Comparison of ENCODE assay signal across 32 cellular contexts in the genomic region with DNA sequence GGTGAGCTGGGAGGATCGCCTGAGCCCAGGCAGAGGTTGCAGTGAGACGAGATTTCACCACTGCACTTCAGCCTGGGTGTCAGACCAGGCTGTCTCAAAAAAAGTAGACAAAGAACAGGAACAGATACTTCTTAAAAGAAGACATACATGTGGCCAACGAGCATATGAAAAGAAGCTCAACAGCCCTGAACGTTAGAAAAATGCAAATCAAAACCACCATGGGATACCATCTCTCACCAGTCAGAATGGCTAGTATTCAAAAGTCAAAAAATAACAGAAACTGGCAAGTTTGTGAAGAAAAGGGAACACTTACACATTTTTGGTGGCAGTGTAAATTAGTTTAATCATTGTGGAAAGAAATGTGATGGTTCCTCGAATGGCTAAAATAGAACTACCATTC. TPM values are rescaled to one million over a fixed set of nuclear protein-coding genes. Genes with fewer than 3 reads are reported as not detected.
A peak's percentile ranks its signal among the peaks of the same experiment; 100 is the strongest.
DNase-seq lines count a peak whose midpoint lies in the region; ATAC-seq and TF ChIP-seq lines count a peak whose summit lies in the region.
"Had no signal": no experiment of that assay in that cellular context is flagged by ENCODE, and none has a peak within 500 bp of the region (broad histone marks: within the 10 kb centered on the region; RNA-seq: fewer than 3 reads in every experiment).

No MANE protein-coding gene starts in this region.

- no peaks in the 10 kb centered on the region for H3K4me1 ChIP-seq in vagina
- H3K4me1 ChIP-seq: adrenal gland, right lobe of liver, thyroid gland had no signal

- TF ChIP-seq CTCF in vagina (IDR thresholded peaks at IDR 0.05), result no peak

- ATAC-seq in GM18867 (IDR thresholded peaks at IDR 0.05; ENCODE audit: unreplicated experiment) (peak; percentile 56), GM21447 (IDR thresholded peaks at IDR 0.05; ENCODE audit: unreplicated experiment) (peak; percentile 53), HG03439 (IDR thresholded peaks at IDR 0.05; ENCODE audit: unreplicated experiment) (peak; percentile 40), esophagus mucosa (no peak)
- ATAC-seq: left colon; right lobe of liver; SK-N-SH treated with all-trans-retinoic acid at 6 μM for 48 hours; stimulated activated naive CD8-positive, alpha-beta T cell treated with anti-CD3 and anti-CD28 coated beads, Interleukin-15, amount 100 ng/mL, for 72 hours had no signal

- H3K36me3 ChIP-seq in vagina, result no peaks in the 10 kb centered on the region
- H3K36me3 ChIP-seq: adrenal gland, brain microvascular endothelial cell, right lobe of liver, thyroid gland had no signal

- DNase-seq in anterior cingulate cortex (lab: John Stamatoyannopoulos, UW) (no peak), cerebellar cortex (ENCODE audit: low spot score) (no peak), vagina (ENCODE audit: extremely low spot score in 2 of 2) (no peak)
- DNase-seq: activated CD4-positive, alpha-beta T cell treated with anti-CD3 and anti-CD28 coated beads, Interleukin-2, amount 10 ng/mL, durations not matched to agents 7 days and 5 days; activated naive CD4-positive, alpha-beta T cell treated with Interleukin-2 at 50 U/mL for 16 hours; activated T-cell treated with anti-CD3 and anti-CD28 coated beads, Interleukin-2, amount 50 U/mL, for 48 hours; adrenal gland; brain microvascular endothelial cell; CD4-positive, CD25-positive, alpha-beta regulatory T cell; DMS 273 treated with DMSO at 0.1 percent for 48 hours; effector CD8-positive, alpha-beta T cell; head of caudate nucleus; left colon; mesenchymal stem cell; NCI-H1105; NCI-H1930; NCI-H69; right lobe of liver; RPMI8226; stimulated activated CD4-positive, alpha-beta T cell treated with anti-CD3 and anti-CD28 coated beads, Interleukin-12 subunit alpha, Interleukin-12 subunit beta, amount 100 ng/mL, for 4 hours; stimulated activated naive CD8-positive, alpha-beta T cell treated with anti-CD3 and anti-CD28 coated beads, Interleukin-15, amount 100 ng/mL, for 72 hours; thyroid gland had no signal

- H3K27me3 ChIP-seq in vagina, result no peaks in the 10 kb centered on the region
- H3K27me3 ChIP-seq: brain microvascular endothelial cell, right lobe of liver had no signal

- H3K4me3 ChIP-seq in vagina, result no peak overlapping the region
- H3K4me3 ChIP-seq: adrenal gland, right lobe of liver, thyroid gland had no signal

- intact Hi-C loops in vagina (cut with DNase I), result no loop called here

- TF ChIP-seq POLR2A in vagina (IDR thresholded peaks at IDR 0.05), result no peak

- no peak overlapping the region for H3K27ac ChIP-seq in vagina
- H3K27ac ChIP-seq: adrenal gland, brain microvascular endothelial cell, right lobe of liver, thyroid gland, VCaP had no signal

- no peaks in the 10 kb centered on the region for H3K9me3 ChIP-seq in vagina
- H3K9me3 ChIP-seq: adrenal gland, right lobe of liver, thyroid gland had no signal

RNA-seq across cellular contexts. Expression of gene LGALS14, which starts 3.0 kb away (rescaled TPM):
- total RNA-seq in esophagus mucosa, result not detected
- total RNA-seq in vagina, result not detected
- total RNA-seq: activated CD4-positive, alpha-beta T cell treated with anti-CD3 and anti-CD28 coated beads, Interleukin-2, amount 10 ng/mL, durations not matched to agents 7 days and 5 days; adrenal gland; CD4-positive, CD25-positive, alpha-beta regulatory T cell; epithelial cell of proximal tubule; fibroblast of villous mesenchyme; left colon; posterior vena cava; right lobe of liver; T-helper 2 cell treated with Interferon-gamma antibody and Interleukin-4, amounts not matched to agents 100 ng/mL and 5 ng/mL, for 36 hours; thyroid gland had no signal

RNA-seq across cellular contexts. Expression of gene CLC, which starts 36.5 kb away (rescaled TPM):
- total RNA-seq in esophagus mucosa (not detected), vagina (not detected)
- total RNA-seq: activated CD4-positive, alpha-beta T cell treated with anti-CD3 and anti-CD28 coated beads, Interleukin-2, amount 10 ng/mL, durations not matched to agents 7 days and 5 days; adrenal gland; epithelial cell of proximal tubule; fibroblast of villous mesenchyme; posterior vena cava; right lobe of liver; thyroid gland had no signal

RNA-seq across cellular contexts. Expression of gene LGALS16, which starts 45.6 kb away (rescaled TPM):
- total RNA-seq in esophagus mucosa (not detected), vagina (not detected)
- total RNA-seq: activated CD4-positive, alpha-beta T cell treated with anti-CD3 and anti-CD28 coated beads, Interleukin-2, amount 10 ng/mL, durations not matched to agents 7 days and 5 days; adrenal gland; CD4-positive, CD25-positive, alpha-beta regulatory T cell; epithelial cell of proximal tubule; fibroblast of villous mesenchyme; left colon; posterior vena cava; right lobe of liver; T-helper 2 cell treated with Interferon-gamma antibody and Interleukin-4, amounts not matched to agents 100 ng/mL and 5 ng/mL, for 36 hours; thyroid gland had no signal
